9 cellular contexts compared by ENCODE assay signal in genomic region chr10:89252225-89252585, GRCh38. TPM values are rescaled to one million over a fixed set of nuclear protein-coding genes. Genes with fewer than 3 reads are reported as not detected.
DNase-seq lines count a peak whose midpoint lies in the region; ATAC-seq and TF ChIP-seq lines count a peak whose summit lies in the region.
"Had no signal": no experiment of that assay in that cellular context is flagged by ENCODE, and none has a peak within 500 bp of the region (broad histone marks: within the 10 kb centered on the region; RNA-seq: fewer than 3 reads in every experiment).

No MANE protein-coding gene starts in this region.

- no peak overlapping the region for H2AFZ ChIP-seq in PC-3 (ENCODE audit: low read length)

- peaks cover 30% of the 10 kb centered on the region for H3K79me2 ChIP-seq in PC-3 (ENCODE audit: low read length)

- TF ChIP-seq CTCF in PC-3 (conservative IDR thresholded peaks at IDR 0.05; ENCODE audit: low read depth, low read length) (no peak), fibroblast of pulmonary artery (IDR thresholded peaks at IDR 0.05; ENCODE audit: low read length, missing control alignments) (no peak), sigmoid colon (IDR thresholded peaks at IDR 0.05) (no peak)

- peak overlapping the region in 5 of 8 donors; percentile 40 to 90 (median 62) for H3K27ac Mint-ChIP-seq in CD8-positive, alpha-beta memory T cell
- H3K27ac Mint-ChIP-seq in activated CD8-positive, alpha-beta memory T cell treated with anti-CD3 and anti-CD28 coated beads, Interleukin-2, amount 10 ng/mL, durations not matched to agents 7 days and 5 days = no peak overlapping the region

- TF ChIP-seq POLR2A in sigmoid colon (IDR thresholded peaks at IDR 0.05) = no peak

- no peak overlapping the region for H3K9ac ChIP-seq in PC-3 (ENCODE audit: low read length)

- no peak overlapping the region for H3K4me3 ChIP-seq in CD8-positive, alpha-beta memory T cell (ENCODE audit: low read length)
- H3K4me3 ChIP-seq in PC-3 (ENCODE audit: low read length) (no peak overlapping the region), fibroblast of pulmonary artery (replicated peaks; ENCODE audit: low read depth, low read length) (peak overlapping the region; percentile 96), sigmoid colon (peak overlapping the region in 3 of 4 donors; percentile 90 to 99 (median 95))

- H3K36me3 ChIP-seq in CD8-positive, alpha-beta memory T cell (ENCODE audit: insufficient read depth, low read length) = no peaks in the 10 kb centered on the region
- no peaks in the 10 kb centered on the region for H3K36me3 ChIP-seq in PC-3 (ENCODE audit: low read depth, low read length)
- H3K36me3 ChIP-seq in sigmoid colon = no peaks in the 10 kb centered on the region

- CTCF ChIA-PET in CD8-positive, alpha-beta memory T cell (lab: Charles Lee) = interaction anchor here (1.3 to 2.0 kb wide), 5 partner anchors 22 to 223 kb away, joined by 3 to 9 read pairs (median 4); partner anchors contain the start of gene IFIT2
- CTCF ChIA-PET in PC-3 (lab: Charles Lee) = interaction anchor here (0.6 kb wide), 1 partner anchor 137 kb away, joined by 5 read pairs; no protein-coding TSS in a partner anchor
- CTCF ChIA-PET in activated CD8-positive, alpha-beta memory T cell treated with anti-CD3 and anti-CD28 coated beads, Interleukin-2, amount 10 ng/mL, durations not matched to agents 7 days and 5 days (lab: Charles Lee) = interaction anchor here (0.7 to 1.8 kb wide), 7 partner anchors 78 to 310 kb away, joined by 3 to 7 read pairs (median 4); partner anchors contain the start of genes IFIT1 and IFIT5

- H3K27me3 Mint-ChIP-seq in CD8-positive, alpha-beta memory T cell = peaks cover 0 to 11% of the 10 kb centered on the region in 2 donors
- peaks cover 19% of the 10 kb centered on the region for H3K27me3 Mint-ChIP-seq in activated CD8-positive, alpha-beta memory T cell treated with anti-CD3 and anti-CD28 coated beads, Interleukin-2, amount 10 ng/mL, durations not matched to agents 7 days and 5 days

- H3K36me3 Mint-ChIP-seq in CD8-positive, alpha-beta memory T cell = peaks cover 2 to 5% (median 2%) of the 10 kb centered on the region in 3 donors
- peaks cover 28% of the 10 kb centered on the region for H3K36me3 Mint-ChIP-seq in activated CD8-positive, alpha-beta memory T cell treated with anti-CD3 and anti-CD28 coated beads, Interleukin-2, amount 10 ng/mL, durations not matched to agents 7 days and 5 days

- no peaks in the 10 kb centered on the region for H3K27me3 ChIP-seq in CD8-positive, alpha-beta memory T cell (ENCODE audit: insufficient read depth, low read length, poor library complexity, severe bottlenecking)
- H3K27me3 ChIP-seq in PC-3 (ENCODE audit: low read length) (no peaks in the 10 kb centered on the region), sigmoid colon (no peaks in the 10 kb centered on the region)

- H3K9me3 Mint-ChIP-seq in CD8-positive, alpha-beta memory T cell = peaks cover 0 to 5% (median 0%) of the 10 kb centered on the region in 5 donors
- H3K9me3 Mint-ChIP-seq in activated CD8-positive, alpha-beta memory T cell treated with anti-CD3 and anti-CD28 coated beads, Interleukin-2, amount 10 ng/mL, durations not matched to agents 7 days and 5 days (ENCODE audit: low read depth) = peaks cover 10% of the 10 kb centered on the region

- BruUV-seq in PC-3 (replicated peaks; lab: Mats Ljungman, UMichigan) = no TSS peak

- peak overlapping the region; percentile 95; the same call in 1 of the 2 replicates for H3K4me2 ChIP-seq in PC-3 (ENCODE audit: low read length)

- peaks cover 24 to 27% (median 26%) of the 10 kb centered on the region in 3 donors for H3K4me1 Mint-ChIP-seq in CD8-positive, alpha-beta memory T cell
- peaks cover 28% of the 10 kb centered on the region for H3K4me1 Mint-ChIP-seq in activated CD8-positive, alpha-beta memory T cell treated with anti-CD3 and anti-CD28 coated beads, Interleukin-2, amount 10 ng/mL, durations not matched to agents 7 days and 5 days

- POLR2A ChIA-PET in CD8-positive, alpha-beta memory T cell (lab: Charles Lee) = interaction anchor here (0.6 to 1.7 kb wide), 5 partner anchors 140 to 449 kb away, joined by 3 to 7 read pairs (median 4); partner anchors contain the start of genes IFIT1, IFIT5 and KIF20B
- POLR2A ChIA-PET in PC-3 (lab: Charles Lee; ENCODE audit: unreplicated experiment) = interaction anchor here (0.5 kb wide), 1 partner anchor 140 kb away, joined by 11 read pairs; the partner anchor contains the start of gene IFIT1

- H3K4me1 ChIP-seq in CD8-positive, alpha-beta memory T cell (ENCODE audit: insufficient read depth, low read length) = peaks cover 16% of the 10 kb centered on the region
- H3K4me1 ChIP-seq in PC-3 (ENCODE audit: insufficient read depth, low read length) (peaks cover 5% of the 10 kb centered on the region; the same call in 1 of the 2 replicates), sigmoid colon (peaks cover 0 to 11% (median 8%) of the 10 kb centered on the region in 4 donors)

- H3K4me3 Mint-ChIP-seq in CD8-positive, alpha-beta memory T cell = peak overlapping the region in 2 of 7 donors; percentile 89 to 92
- no peak overlapping the region for H3K4me3 Mint-ChIP-seq in activated CD8-positive, alpha-beta memory T cell treated with anti-CD3 and anti-CD28 coated beads, Interleukin-2, amount 10 ng/mL, durations not matched to agents 7 days and 5 days

- intact Hi-C loops in PC-3 (cut with micrococcal nuclease) = loop anchor here (10.0 kb wide), 1 partner anchor 313 kb away; no protein-coding TSS in a partner anchor
- intact Hi-C loops in sigmoid colon (cut with DNase I) = loop anchor here (10.0 kb wide), 2 partner anchors 393 to 453 kb away; partner anchors contain the start of genes KIF20B and PANK1

- no peaks in the 10 kb centered on the region for H3F3A ChIP-seq in PC-3 (ENCODE audit: low read length, unreplicated experiment)

- no peak for TF ChIP-seq EP300 in sigmoid colon (IDR thresholded peaks at IDR 0.05)

- no peaks in the 10 kb centered on the region for H4K20me1 ChIP-seq in PC-3 (ENCODE audit: low read length)

- no peak for ATAC-seq in PC-3
- no peak for ATAC-seq in activated CD8-positive, alpha-beta memory T cell treated with anti-CD3 and anti-CD28 coated beads, Interleukin-2, amount 10 ng/mL, durations not matched to agents 7 days and 5 days
- no peak for ATAC-seq in HG03108 (IDR thresholded peaks at IDR 0.05; ENCODE audit: unreplicated experiment)
- no peak for ATAC-seq in GM18861 (IDR thresholded peaks at IDR 0.05; ENCODE audit: unreplicated experiment)

- 75 to 93% methylated on average over 2 of the region's 2 CpGs for WGBS in sigmoid colon, 2 donors

- H3K9me2 ChIP-seq in PC-3 (replicated peaks; ENCODE audit: low read length) = no peaks in the 10 kb centered on the region

- H3K9me3 ChIP-seq in CD8-positive, alpha-beta memory T cell (ENCODE audit: low read length) = no peaks in the 10 kb centered on the region
- no peaks in the 10 kb centered on the region for H3K9me3 ChIP-seq in PC-3 (ENCODE audit: low read length)
- H3K9me3 ChIP-seq in sigmoid colon = no peaks in the 10 kb centered on the region

- DNase-seq in CD8-positive, alpha-beta memory T cell = no peak
- no peak for DNase-seq in PC-3
- DNase-seq in fibroblast of pulmonary artery (ENCODE audit: low read depth) = no peak
- DNase-seq in sigmoid colon = no peak
- DNase-seq in activated CD8-positive, alpha-beta memory T cell treated with anti-CD3 and anti-CD28 coated beads, Interleukin-2, amount 10 ng/mL, durations not matched to agents 7 days and 5 days = no peak
- DNase-seq in cortex of kidney (lab: John Stamatoyannopoulos, UW) = no peak

- H3K27ac ChIP-seq in CD8-positive, alpha-beta memory T cell (ENCODE audit: low read depth, low read length) = no peak overlapping the region
- H3K27ac ChIP-seq in PC-3 (ENCODE audit: low read length) = no peak overlapping the region
- H3K27ac ChIP-seq in sigmoid colon = peak overlapping the region; percentile 80 to 94 (median 86)
- H3K27ac ChIP-seq: SK-N-MC had no signal

RNA-seq across cellular contexts. Expression of gene LIPA, which starts 0.6 kb away (rescaled TPM):
- 10 to 100 TPM; 22.9 to 23.9 TPM for total RNA-seq in CD8-positive, alpha-beta memory T cell
- 98.0 TPM for polyA plus RNA-seq in CD8-positive, alpha-beta memory T cell
- total RNA-seq in PC-3 (2014; rRNA removed) (54.4 and 55.7 TPM in 2 replicates), sigmoid colon (10 to 100 TPM; 23.1 to 35.7 (median 31.4) TPM)
- polyA plus RNA-seq in sigmoid colon = 100 to 1,000 TPM in 1 of 3 donors, 10 to 100 TPM in 2; 31.2 to 240 (median 37.6) TPM
- total RNA-seq in activated CD8-positive, alpha-beta memory T cell treated with anti-CD3 and anti-CD28 coated beads, Interleukin-2, amount 10 ng/mL, durations not matched to agents 7 days and 5 days = 10 to 100 TPM; 24.0 to 28.5 TPM

RNA-seq across cellular contexts. Expression of gene CH25H, which starts 45.1 kb away (rescaled TPM):
- not detected for total RNA-seq in CD8-positive, alpha-beta memory T cell
- 0.24 TPM for polyA plus RNA-seq in CD8-positive, alpha-beta memory T cell
- total RNA-seq in PC-3 (2014; rRNA removed) (not detected in 2 replicates), sigmoid colon (1 to 10 TPM in 3 of 4 donors, not detected in 1; 1.4 to 6.7 (median 2.1) TPM)
- polyA plus RNA-seq in sigmoid colon = 1 to 10 TPM in 1 of 3 donors, under 1 TPM in 1, not detected in 1; 0.60 to 3.2 TPM
- total RNA-seq in activated CD8-positive, alpha-beta memory T cell treated with anti-CD3 and anti-CD28 coated beads, Interleukin-2, amount 10 ng/mL, durations not matched to agents 7 days and 5 days = not detected

RNA-seq across cellular contexts. Expression of gene IFIT2, which starts 49.6 kb away (rescaled TPM):
- 1 to 10 TPM; 1.3 to 1.5 TPM for total RNA-seq in CD8-positive, alpha-beta memory T cell
- polyA plus RNA-seq in CD8-positive, alpha-beta memory T cell = 7.1 TPM
- total RNA-seq in PC-3 (2014; rRNA removed) (6.9 and 8.6 TPM in 2 replicates), sigmoid colon (1 to 10 TPM; 2.0 to 6.8 (median 3.2) TPM)
- polyA plus RNA-seq in sigmoid colon = 10 to 100 TPM in 1 of 3 donors, 1 to 10 TPM in 2; 3.9 to 13.9 (median 6.6) TPM
- total RNA-seq in activated CD8-positive, alpha-beta memory T cell treated with anti-CD3 and anti-CD28 coated beads, Interleukin-2, amount 10 ng/mL, durations not matched to agents 7 days and 5 days = 10 to 100 TPM; 16.0 to 34.4 TPM

Comparison
In these comparisons a context has a peak if more than half of its experiments do, and no peak if none do; other contexts are left out.
1. H3K27ac ChIP-seq: peak in sigmoid colon (4 of 4); none in CD8-positive, alpha-beta memory T cell (single experiment) and PC-3 (single experiment).
2. H3K4me3 ChIP-seq: peak in fibroblast of pulmonary artery (single experiment) and sigmoid colon (3 of 4); none in CD8-positive, alpha-beta memory T cell (single experiment) and PC-3 (single experiment).